Comparison of ENCODE assay signal across 8 cellular contexts in the genomic region with DNA sequence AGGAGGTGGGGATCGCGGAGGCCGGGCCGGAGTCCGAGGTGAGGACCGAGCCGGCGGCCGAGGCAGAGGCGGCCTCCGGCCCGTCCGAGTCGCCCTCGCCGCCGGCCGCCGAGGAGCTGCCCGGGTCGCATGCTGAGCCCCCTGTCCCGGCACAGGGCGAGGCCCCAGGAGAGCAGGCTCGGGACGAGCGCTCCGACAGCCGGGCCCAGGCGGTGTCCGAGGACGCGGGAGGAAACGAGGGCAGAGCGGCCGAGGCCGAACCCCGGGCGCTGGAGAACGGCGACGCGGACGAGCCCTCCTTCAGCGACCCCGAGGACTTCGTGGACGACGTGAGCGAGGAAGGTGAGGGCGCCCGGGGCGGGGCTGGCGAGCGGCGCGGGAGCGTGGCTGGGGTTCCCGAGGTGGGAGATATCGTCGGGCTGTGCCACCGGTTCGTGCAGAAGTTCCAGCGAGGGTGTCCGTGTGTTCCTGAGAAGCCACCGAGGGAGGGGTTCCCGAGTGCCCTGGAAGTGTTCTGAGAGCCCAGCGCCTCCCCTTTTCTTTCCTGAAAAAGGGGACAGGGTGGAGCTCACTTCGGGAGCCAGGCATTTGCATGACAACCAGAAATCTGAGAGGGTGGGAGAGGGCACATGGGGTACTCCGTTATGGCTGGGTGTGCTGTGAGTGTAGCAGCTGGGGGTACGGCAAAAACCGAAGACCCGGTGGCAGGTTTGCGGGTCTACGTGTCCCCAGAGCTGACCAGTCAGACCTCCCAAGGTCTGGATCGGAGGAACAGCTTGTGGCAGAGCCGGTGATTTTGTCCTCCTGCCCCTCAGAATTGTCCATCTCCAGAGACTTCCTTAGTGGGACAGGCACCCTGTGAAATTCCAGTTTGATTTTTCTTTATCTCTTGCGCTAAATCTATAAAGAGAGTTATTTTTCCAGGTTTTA. TPM values are rescaled to one million over a fixed set of nuclear protein-coding genes. Genes with fewer than 3 reads are reported as not detected.
DNase-seq lines count a peak whose midpoint lies in the region; ATAC-seq and TF ChIP-seq lines count a peak whose summit lies in the region.

No MANE protein-coding gene starts in this region.

- in situ Hi-C loops in IMR-90 (cut with MboI; ENCODE audit: low sequenced_read_pairs): no loop called here

- TF ChIP-seq POLR2A in IMR-90 (IDR thresholded peaks at IDR 0.05; ENCODE audit: low read depth, low read length): no peak

- intact Hi-C loops in IMR-90 (cut with micrococcal nuclease) (no loop called here), right cardiac atrium (cut with DNase I) (loop anchor here in 1 of 4 donors (10.0 kb wide), 1 partner anchor 781 kb away; the partner anchor contains the start of gene PSMG3)
- intact Hi-C loops in activated T-helper 2 cell treated with anti-CD3 and anti-CD28 coated beads, Interferon-gamma antibody, Interleukin-2, Interleukin-4, amounts not matched to agents 10 μg/mL and 5 μg/mL and 100 μg/mL, durations not matched to agents 14 hours and 24 hours and 36 hours (cut with micrococcal nuclease): loop anchor here (1.0 kb wide), 1 partner anchor 41 kb away; the partner anchor contains the start of gene SNX8

- no peaks in the 10 kb centered on the region for H3K27me3 Mint-ChIP-seq in activated T-helper 2 cell treated with anti-CD3 and anti-CD28 coated beads, Interferon-gamma antibody, Interleukin-2, Interleukin-4, amounts not matched to agents 10 μg/mL and 5 μg/mL and 100 μg/mL, durations not matched to agents 14 hours and 24 hours and 36 hours (ENCODE audit: low read depth)

- H4K8ac ChIP-seq in IMR-90 (ENCODE audit: low read depth in 2 of 2, low read length in 2 of 2): peak overlapping the region; percentile 33 to 40; a peak in 2 of 4 replicates

- peak overlapping the region; percentile 85 for H3K4me3 Mint-ChIP-seq in activated T-helper 2 cell treated with anti-CD3 and anti-CD28 coated beads, Interferon-gamma antibody, Interleukin-2, Interleukin-4, amounts not matched to agents 10 μg/mL and 5 μg/mL and 100 μg/mL, durations not matched to agents 14 hours and 24 hours and 36 hours (ENCODE audit: low read depth)

- peak overlapping the region; percentile 48 for H2BK5ac ChIP-seq in IMR-90 (ENCODE audit: low read depth, low read length, poor library complexity, severe bottlenecking)

- TF ChIP-seq CTCF in AG04449 (IDR thresholded peaks at IDR 0.05; ENCODE audit: insufficient read depth, low read length, missing control alignments) (no peak), IMR-90 (conservative IDR thresholded peaks at IDR 0.05; ENCODE audit: low read depth, low read length) (no peak)

- peaks cover 13% of the 10 kb centered on the region for H3K4me1 Mint-ChIP-seq in activated T-helper 2 cell treated with anti-CD3 and anti-CD28 coated beads, Interferon-gamma antibody, Interleukin-2, Interleukin-4, amounts not matched to agents 10 μg/mL and 5 μg/mL and 100 μg/mL, durations not matched to agents 14 hours and 24 hours and 36 hours (ENCODE audit: low read depth)

- H3K36me3 Mint-ChIP-seq in activated T-helper 2 cell treated with anti-CD3 and anti-CD28 coated beads, Interferon-gamma antibody, Interleukin-2, Interleukin-4, amounts not matched to agents 10 μg/mL and 5 μg/mL and 100 μg/mL, durations not matched to agents 14 hours and 24 hours and 36 hours (ENCODE audit: low read depth): peaks cover 41% of the 10 kb centered on the region

- H3K14ac ChIP-seq in IMR-90 (replicated peaks; ENCODE audit: low read depth, low read length): peak overlapping the region; percentile 53

- H3K18ac ChIP-seq in IMR-90 (ENCODE audit: low read depth, low read length): no peak overlapping the region

- H3K27me3 ChIP-seq in IMR-90 (ENCODE audit: control insufficient read depth, insufficient read depth, low read length) (no peaks in the 10 kb centered on the region), right cardiac atrium (ENCODE audit: control insufficient read depth, insufficient read depth) (no peaks in the 10 kb centered on the region)

- peaks cover 56% of the 10 kb centered on the region for H4K20me1 ChIP-seq in IMR-90 (ENCODE audit: insufficient read depth, low read length)

- ATAC-seq in GM19328 (IDR thresholded peaks at IDR 0.05; ENCODE audit: unreplicated experiment) (peak; percentile 6), IMR-90 (ENCODE audit: low read depth) (peak; percentile 5), right cardiac atrium (peak in 1 of 2 donors; percentile 1)

- peak overlapping the region; percentile 82 for H3K23ac ChIP-seq in IMR-90 (ENCODE audit: low read depth, low read length)

- H2BK120ac ChIP-seq in IMR-90 (ENCODE audit: low read depth, low read length): no peak overlapping the region

- H3K36me3 ChIP-seq in IMR-90 (ENCODE audit: control insufficient read depth, insufficient read depth, low read length): peaks cover 10% of the 10 kb centered on the region

- H3K9me1 ChIP-seq in IMR-90 (ENCODE audit: insufficient read depth, low read length): peaks cover 16% of the 10 kb centered on the region

- POLR2A ChIA-PET in AG04449 (lab: Yijun Ruan, JAX): no interaction called here
- POLR2A ChIA-PET in IMR-90 (lab: Charles Lee; ENCODE audit: unreplicated experiment): no interaction called here

- H3K9me3 Mint-ChIP-seq in activated T-helper 2 cell treated with anti-CD3 and anti-CD28 coated beads, Interferon-gamma antibody, Interleukin-2, Interleukin-4, amounts not matched to agents 10 μg/mL and 5 μg/mL and 100 μg/mL, durations not matched to agents 14 hours and 24 hours and 36 hours: no peaks in the 10 kb centered on the region

- dilution Hi-C loops in IMR-90 (cut with HindIII; ENCODE audit: low sequenced_read_pairs, unreplicated experiment): no loop called here

- no peak for DNase-seq in AG04449 (ENCODE audit: low read depth, low spot score)
- DNase-seq in IMR-90: no peak
- DNase-seq in activated T-helper 2 cell treated with anti-CD3 and anti-CD28 coated beads, Interferon-gamma antibody, Interleukin-2, Interleukin-4, amounts not matched to agents 10 μg/mL and 5 μg/mL and 100 μg/mL, durations not matched to agents 14 hours and 24 hours and 36 hours (ENCODE audit: low spot score): no peak
- peak; percentile 34 to 73 (median 51) for DNase-seq in right cardiac atrium
- DNase-seq in hippocampal formation (lab: John Stamatoyannopoulos, UW): no peak
- DNase-seq in GF-D8 (lab: John Stamatoyannopoulos, UW): no peak

- H3K27ac ChIP-seq in IMR-90 (ENCODE audit: insufficient read depth, low read length) (peak overlapping the region; percentile 84), right cardiac atrium (ENCODE audit: low read length) (no peak overlapping the region), skin epidermis (peak overlapping the region; percentile 93 to 100 (median 100))

- no peak for TF ChIP-seq RAD21 in IMR-90 (IDR thresholded peaks at IDR 0.05; ENCODE audit: low read length)

- H3K56ac ChIP-seq in IMR-90 (ENCODE audit: extremely low read depth, insufficient read depth, low read length): peak overlapping the region; percentile 56

- H4K5ac ChIP-seq in IMR-90 (ENCODE audit: low read depth, low read length): peak overlapping the region; percentile 10; the same call in 1 of the 2 replicates

- WGBS in IMR-90 (ENCODE audit: extremely low coverage in 2 of 2, insufficient read length in 1 of 2), 2 experiments: 1% methylated on average over 33 of the region's 77 CpGs; no CpG with 5 or more reads in 1 of the 2 experiments
- under 1% methylated on average over 77 of the region's 77 CpGs for WGBS in right cardiac atrium

- H3K9ac ChIP-seq in IMR-90 (ENCODE audit: low read depth, low read length): peak overlapping the region; percentile 95

- CTCF ChIA-PET in AG04449 (lab: Yijun Ruan, JAX) (interaction anchor here (1.0 to 3.4 kb wide), 3 partner anchors 9 to 114 kb away, joined by 5 to 16 read pairs (median 5); no protein-coding TSS in a partner anchor), IMR-90 (lab: Yijun Ruan, JAX) (no interaction called here)

- H3K4ac ChIP-seq in IMR-90 (ENCODE audit: low read depth, low read length): peak overlapping the region; percentile 80

- peak overlapping the region; percentile 55 for H3K27ac Mint-ChIP-seq in activated T-helper 2 cell treated with anti-CD3 and anti-CD28 coated beads, Interferon-gamma antibody, Interleukin-2, Interleukin-4, amounts not matched to agents 10 μg/mL and 5 μg/mL and 100 μg/mL, durations not matched to agents 14 hours and 24 hours and 36 hours

- peak overlapping the region; percentile 88 for H3K4me3 ChIP-seq in AG04449 (ENCODE audit: low read depth, low read length)
- peak overlapping the region; percentile 55 for H3K4me3 ChIP-seq in IMR-90 (ENCODE audit: insufficient read depth, low read depth, low read length)
- H3K4me3 ChIP-seq in right cardiac atrium (ENCODE audit: low read length): peak overlapping the region; percentile 79
- H3K4me3 ChIP-seq in skin epidermis: peak overlapping the region; percentile 77 to 100 (median 100)

- no TSS peak for BruUV-seq in IMR-90 (replicated peaks; lab: Mats Ljungman, UMichigan)

- H4K91ac ChIP-seq in IMR-90 (ENCODE audit: insufficient read depth, low read depth, low read length): peak overlapping the region; percentile 65

- H2AK9ac ChIP-seq in IMR-90 (replicated peaks; ENCODE audit: low read depth, low read length, poor library complexity): peak overlapping the region; percentile 99

- no peak overlapping the region for H2BK15ac ChIP-seq in IMR-90 (ENCODE audit: low read depth, low read length)

- H3K9me3 ChIP-seq in IMR-90 (ENCODE audit: control insufficient read depth, insufficient read depth, low read length) (no peaks in the 10 kb centered on the region), right cardiac atrium (ENCODE audit: control insufficient read depth, low read length) (no peaks in the 10 kb centered on the region)

- H3K4me2 ChIP-seq in IMR-90 (ENCODE audit: low read depth, low read length): peak overlapping the region; percentile 91

- no peak overlapping the region for H2BK20ac ChIP-seq in IMR-90 (ENCODE audit: low read depth, low read length)

- H3K79me1 ChIP-seq in IMR-90 (ENCODE audit: low read depth in 1 of 2, low read length in 2 of 2): peaks cover 2 to 50% of the 10 kb centered on the region in 2 experiments; a peak in 3 of 4 replicates

- peaks cover 6% of the 10 kb centered on the region for H3K4me1 ChIP-seq in IMR-90 (ENCODE audit: control insufficient read depth, insufficient read depth, low read length)
- H3K4me1 ChIP-seq in right cardiac atrium (ENCODE audit: control insufficient read depth, insufficient read depth, low read length): peaks cover 10% of the 10 kb centered on the region

- H2AFZ ChIP-seq in IMR-90 (replicated peaks; ENCODE audit: low read length, poor library complexity): peak overlapping the region; percentile 95

- peak overlapping the region; percentile 76 for H2AK5ac ChIP-seq in IMR-90 (ENCODE audit: low read depth, low read length)

RNA-seq across cellular contexts. Expression of gene EIF3B, which starts 0.7 kb away (rescaled TPM):
- 201 and 211 TPM in 2 replicates for total RNA-seq in IMR-90 (2012; rRNA removed)
- 105 and 107 TPM in 2 replicates for polyA plus RNA-seq in IMR-90 (2012; rRNA removed)
- 68.3 and 87.5 TPM in 2 replicates for polyA plus RNA-seq in IMR-90 (2012; cell fraction: cytosol; rRNA removed)
- polyA plus RNA-seq in IMR-90 (2012; cell fraction: nucleus; rRNA removed; ENCODE audit: low replicate concordance): 232 and 274 TPM in 2 replicates
- total RNA-seq in activated T-helper 2 cell treated with anti-CD3 and anti-CD28 coated beads, Interferon-gamma antibody, Interleukin-2, Interleukin-4, amounts not matched to agents 10 μg/mL and 5 μg/mL and 100 μg/mL, durations not matched to agents 14 hours and 24 hours and 36 hours: 242 and 245 TPM in 2 replicates
- 10 to 100 TPM; 64.9 to 81.7 (median 72.8) TPM for total RNA-seq in right cardiac atrium
- polyA plus RNA-seq in right cardiac atrium: 40.7 TPM

RNA-seq across cellular contexts. Expression of gene SNX8, which starts 41.1 kb away (rescaled TPM):
- total RNA-seq in IMR-90 (2012; rRNA removed) (7.7 and 8.6 TPM in 2 replicates), right cardiac atrium (10 to 100 TPM; 34.0 to 44.5 (median 39.7) TPM)
- polyA plus RNA-seq in IMR-90 (2012; rRNA removed) (55.9 and 65.0 TPM in 2 replicates), right cardiac atrium (32.3 TPM)
- 9.9 and 15.0 TPM in 2 replicates for polyA plus RNA-seq in IMR-90 (2012; cell fraction: cytosol; rRNA removed)
- 26.2 and 42.9 TPM in 2 replicates for polyA plus RNA-seq in IMR-90 (2012; cell fraction: nucleus; rRNA removed; ENCODE audit: low replicate concordance)
- 31.8 and 38.7 TPM in 2 replicates for total RNA-seq in activated T-helper 2 cell treated with anti-CD3 and anti-CD28 coated beads, Interferon-gamma antibody, Interleukin-2, Interleukin-4, amounts not matched to agents 10 μg/mL and 5 μg/mL and 100 μg/mL, durations not matched to agents 14 hours and 24 hours and 36 hours

RNA-seq across cellular contexts. Expression of gene CHST12, which starts 48.1 kb away (rescaled TPM):
- total RNA-seq in IMR-90 (2012; rRNA removed) (3.8 and 4.7 TPM in 2 replicates), right cardiac atrium (10 to 100 TPM; 16.6 to 19.5 (median 19.4) TPM)
- polyA plus RNA-seq in IMR-90 (2012; rRNA removed) (27.0 and 31.6 TPM in 2 replicates), right cardiac atrium (17.9 TPM)
- polyA plus RNA-seq in IMR-90 (2012; cell fraction: cytosol; rRNA removed): 26.1 and 46.6 TPM in 2 replicates
- polyA plus RNA-seq in IMR-90 (2012; cell fraction: nucleus; rRNA removed; ENCODE audit: low replicate concordance): 11.2 and 24.6 TPM in 2 replicates
- total RNA-seq in activated T-helper 2 cell treated with anti-CD3 and anti-CD28 coated beads, Interferon-gamma antibody, Interleukin-2, Interleukin-4, amounts not matched to agents 10 μg/mL and 5 μg/mL and 100 μg/mL, durations not matched to agents 14 hours and 24 hours and 36 hours: 9.8 and 11.8 TPM in 2 replicates

Comparison
In these comparisons a context has a peak if more than half of its experiments do, and no peak if none do; other contexts are left out.
1. DNase-seq: peak in right cardiac atrium (3 of 3); none in AG04449 (single experiment), IMR-90 (single experiment), activated T-helper 2 cell treated with anti-CD3 and anti-CD28 coated beads, Interferon-gamma antibody, Interleukin-2, Interleukin-4, amounts not matched to agents 10 μg/mL and 5 μg/mL and 100 μg/mL, durations not matched to agents 14 hours and 24 hours and 36 hours (single experiment), hippocampal formation (0 of 2) and GF-D8 (single experiment).
2. Peak in every context shown above with its lines, with median percentiles within 50 percentile points of each other: H3K4me3 ChIP-seq.